16 cellular contexts compared by ENCODE assay signal in the genomic region with DNA sequence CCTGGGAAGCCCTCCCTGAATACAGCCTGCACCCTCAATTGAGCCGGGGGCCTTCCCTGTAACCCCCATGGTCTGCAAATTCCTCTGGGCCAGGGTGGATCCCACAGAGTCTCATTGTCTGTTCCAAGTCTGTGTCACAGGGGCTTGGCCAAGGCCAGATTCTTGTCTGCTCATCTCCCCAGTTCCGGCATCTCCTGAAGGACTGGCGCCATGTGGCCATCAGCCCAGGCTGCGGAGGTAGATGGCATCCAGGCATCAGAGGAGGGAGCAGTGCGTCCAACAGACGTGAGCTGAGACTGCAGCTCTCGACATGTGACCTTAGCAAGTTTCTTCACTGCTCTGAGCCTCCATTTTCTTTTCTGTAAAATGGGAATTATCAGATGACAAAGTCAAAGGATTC.
"Had no signal": no experiment of that assay in that cellular context is flagged by ENCODE, and none has a peak within 500 bp of the region (broad histone marks: within the 10 kb centered on the region; RNA-seq: fewer than 3 reads in every experiment).

No MANE protein-coding gene starts in this region.

- H3K9me3 ChIP-seq: ascending aorta, suprapubic skin had no signal

- H3K4me1 ChIP-seq: suprapubic skin had no signal

- FAIRE-seq: kidney had no signal

- H3K27me3 ChIP-seq: ascending aorta, dorsolateral prefrontal cortex, suprapubic skin had no signal

- H3K27ac ChIP-seq: epithelial cell of prostate, suprapubic skin had no signal

- DNase-seq: activated CD4-positive, alpha-beta T cell treated with anti-CD3 and anti-CD28 coated beads, Interleukin-2, amount 10 ng/mL, durations not matched to agents 24 days and 14 days; activated CD8-positive, alpha-beta T cell treated with anti-CD3 and anti-CD28 coated beads, Interleukin-2, amount 10 ng/mL, durations not matched to agents 7 days and 5 days; activated naive CD4-positive, alpha-beta T cell treated with anti-CD3 and anti-CD28 coated beads for 36 hours; activated T-cell treated with anti-CD3 and anti-CD28 coated beads, Interleukin-2, amount 50 U/mL, for 24 hours; foreskin melanocyte; kidney; stimulated activated CD4-positive, alpha-beta T cell treated with anti-CD3 and anti-CD28 coated beads, Interleukin-12 subunit alpha, Interleukin-12 subunit beta, amount 100 ng/mL, for 4 hours; stimulated activated CD4-positive, alpha-beta T cell treated with anti-CD3 and anti-CD28 coated beads, Interleukin-2, amount 100 ng/mL, for 24 hours; T-cell; T-helper 9 cell; trophoblast cell had no signal

- ATAC-seq: activated CD8-positive, alpha-beta T cell treated with anti-CD3 and anti-CD28 coated beads, Interleukin-2, amount 10 ng/mL, durations not matched to agents 7 days and 5 days; left lobe of liver; T-cell had no signal

- H3K4me3 ChIP-seq: ascending aorta, dorsolateral prefrontal cortex, suprapubic skin had no signal
